In the genomic region with DNA sequence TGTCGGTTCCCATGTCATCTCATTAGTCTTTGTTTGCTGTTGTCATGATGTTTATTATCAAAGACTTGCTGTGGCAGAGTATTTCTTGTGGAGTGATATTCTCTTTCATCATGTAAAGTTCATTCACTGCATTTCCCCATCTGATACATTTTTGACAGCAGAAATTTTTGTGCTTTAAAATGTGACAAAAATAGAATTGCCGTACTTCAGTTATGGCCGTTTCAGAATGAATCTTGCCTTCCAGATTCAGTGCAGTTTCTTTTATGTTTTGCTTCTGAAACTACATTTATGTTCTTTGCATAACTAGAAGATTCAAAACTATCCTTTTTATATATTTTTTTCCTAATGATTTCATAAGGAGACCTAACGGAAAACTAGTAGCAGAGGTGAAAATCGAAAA, we compare ENCODE assay signal across 13 cellular contexts. TPM values are rescaled to one million over a fixed set of nuclear protein-coding genes. Genes with fewer than 3 reads are reported as not detected.
DNase-seq lines count a peak whose midpoint lies in the region; ATAC-seq lines count a peak whose summit lies in the region.
"Had no signal": no experiment of that assay in that cellular context is flagged by ENCODE, and none has a peak within 500 bp of the region (broad histone marks: within the 10 kb centered on the region; RNA-seq: fewer than 3 reads in every experiment).

No MANE protein-coding gene starts in this region.

- peak overlapping the region; percentile 82 for H3K27ac Mint-ChIP-seq in activated CD4-positive, alpha-beta T cell treated with anti-CD3 and anti-CD28 coated beads, Interleukin-2, amount 10 ng/mL, durations not matched to agents 7 days and 5 days
- H3K27ac Mint-ChIP-seq in naive thymus-derived CD4-positive, alpha-beta T cell: peak overlapping the region in 8 of 9 donors; percentile 62 to 99 (median 84)

- no peaks in the 10 kb centered on the region for H3K9me3 ChIP-seq in naive thymus-derived CD4-positive, alpha-beta T cell (ENCODE audit: control insufficient read depth in 2 of 3, low read length in 3 of 3)

- no peak for DNase-seq in activated CD4-positive, alpha-beta T cell treated with anti-CD3 and anti-CD28 coated beads, Interleukin-2, amount 10 ng/mL, durations not matched to agents 7 days and 5 days
- no peak for DNase-seq in activated CD4-positive, alpha-beta T cell treated with anti-CD3 and anti-CD28 coated beads for 4 hours
- DNase-seq in naive thymus-derived CD4-positive, alpha-beta T cell: no peak
- no peak for DNase-seq in caudate nucleus (lab: John Stamatoyannopoulos, UW)
- no peak for DNase-seq in hepatic stellate cell (ENCODE audit: low spot score)
- DNase-seq in NCI-H345 (lab: John Stamatoyannopoulos, UW): no peak
- DNase-seq: activated CD8-positive, alpha-beta memory T cell treated with anti-CD3 and anti-CD28 coated beads for 24 hours; left colon; NCI-H2107 had no signal

- peaks cover 53% of the 10 kb centered on the region for H3K36me3 Mint-ChIP-seq in activated CD4-positive, alpha-beta T cell treated with anti-CD3 and anti-CD28 coated beads, Interleukin-2, amount 10 ng/mL, durations not matched to agents 7 days and 5 days (ENCODE audit: low read depth)
- H3K36me3 Mint-ChIP-seq in naive thymus-derived CD4-positive, alpha-beta T cell: peaks cover 8 to 34% (median 20%) of the 10 kb centered on the region in 5 donors

- H3K4me3 Mint-ChIP-seq in activated CD4-positive, alpha-beta T cell treated with anti-CD3 and anti-CD28 coated beads, Interleukin-2, amount 10 ng/mL, durations not matched to agents 7 days and 5 days: peak overlapping the region; percentile 40
- H3K4me3 Mint-ChIP-seq in naive thymus-derived CD4-positive, alpha-beta T cell: peak overlapping the region in 9 of 10 donors; percentile 23 to 81 (median 48)

- no peaks in the 10 kb centered on the region for H3K27me3 ChIP-seq in naive thymus-derived CD4-positive, alpha-beta T cell (ENCODE audit: control insufficient read depth in 2 of 2, insufficient read depth in 2 of 2, low read length in 2 of 2)
- H3K27me3 ChIP-seq: cardiac muscle cell had no signal

- H3K36me3 ChIP-seq in naive thymus-derived CD4-positive, alpha-beta T cell (ENCODE audit: control insufficient read depth in 2 of 3, insufficient read depth in 3 of 3, low read length in 3 of 3): peaks cover 0 to 44% (median 4%) of the 10 kb centered on the region in 3 experiments

- CTCF ChIA-PET in activated CD4-positive, alpha-beta T cell treated with anti-CD3 and anti-CD28 coated beads, Interleukin-2, amount 10 ng/mL, durations not matched to agents 7 days and 5 days (lab: Charles Lee): interaction anchor here (0.8 kb wide), 1 partner anchor 65 kb away, joined by 3 read pairs; no protein-coding TSS in a partner anchor
- CTCF ChIA-PET in naive thymus-derived CD4-positive, alpha-beta T cell (lab: Charles Lee): no interaction called here

- peaks cover 24% of the 10 kb centered on the region for H3K4me1 Mint-ChIP-seq in activated CD4-positive, alpha-beta T cell treated with anti-CD3 and anti-CD28 coated beads, Interleukin-2, amount 10 ng/mL, durations not matched to agents 7 days and 5 days
- peaks cover 8 to 30% (median 13%) of the 10 kb centered on the region in 7 donors for H3K4me1 Mint-ChIP-seq in naive thymus-derived CD4-positive, alpha-beta T cell

- POLR2A ChIA-PET in activated CD4-positive, alpha-beta T cell treated with anti-CD3 and anti-CD28 coated beads, Interleukin-2, amount 10 ng/mL, durations not matched to agents 7 days and 5 days (lab: Charles Lee): no interaction called here
- POLR2A ChIA-PET in naive thymus-derived CD4-positive, alpha-beta T cell (lab: Charles Lee): no interaction called here

- peak overlapping the region; percentile 40 for H3K27ac ChIP-seq in naive thymus-derived CD4-positive, alpha-beta T cell (ENCODE audit: low read depth, low read length)
- H3K27ac ChIP-seq in caudate nucleus (ENCODE audit: low read depth, low read length): no peak overlapping the region
- H3K27ac ChIP-seq: cardiac muscle cell had no signal

- no peaks in the 10 kb centered on the region for H3K4me1 ChIP-seq in naive thymus-derived CD4-positive, alpha-beta T cell (ENCODE audit: control insufficient read depth in 2 of 2, insufficient read depth in 2 of 2, low read length in 2 of 2)

- no peaks in the 10 kb centered on the region for H3K27me3 Mint-ChIP-seq in activated CD4-positive, alpha-beta T cell treated with anti-CD3 and anti-CD28 coated beads, Interleukin-2, amount 10 ng/mL, durations not matched to agents 7 days and 5 days
- no peaks in the 10 kb centered on the region for H3K27me3 Mint-ChIP-seq in naive thymus-derived CD4-positive, alpha-beta T cell

- intact Hi-C loops in naive thymus-derived CD4-positive, alpha-beta T cell (cut with micrococcal nuclease): loop anchor here in 1 of 2 donors (2.0 kb wide), 1 partner anchor 223 kb away; a partner anchor contains a TSS

- no peak overlapping the region for H3K4me3 ChIP-seq in naive thymus-derived CD4-positive, alpha-beta T cell (ENCODE audit: low read length)
- H3K4me3 ChIP-seq: cardiac muscle cell had no signal

- H3K9me3 Mint-ChIP-seq in activated CD4-positive, alpha-beta T cell treated with anti-CD3 and anti-CD28 coated beads, Interleukin-2, amount 10 ng/mL, durations not matched to agents 7 days and 5 days: no peaks in the 10 kb centered on the region
- peaks cover 0 to 3% (median 0%) of the 10 kb centered on the region in 11 donors for H3K9me3 Mint-ChIP-seq in naive thymus-derived CD4-positive, alpha-beta T cell

- ATAC-seq in GM21529 (IDR thresholded peaks at IDR 0.05; ENCODE audit: unreplicated experiment) (peak; percentile 27), HG03439 (IDR thresholded peaks at IDR 0.05; ENCODE audit: unreplicated experiment) (peak; percentile 26)
- peak; percentile 18 for ATAC-seq in naive thymus-derived CD4-positive, alpha-beta T cell
- ATAC-seq: left colon, Right ventricle myocardium inferior had no signal

RNA-seq across cellular contexts. Expression of a gene that starts 10.0 kb away (rescaled TPM):
- 10 to 100 TPM; 33.9 to 35.8 TPM for total RNA-seq in activated CD4-positive, alpha-beta T cell treated with anti-CD3 and anti-CD28 coated beads, Interleukin-2, amount 10 ng/mL, durations not matched to agents 7 days and 5 days
- 10 to 100 TPM in 3 of 5 experiments, 1 to 10 TPM in 2; 8.6 to 41.8 (median 16.1) TPM for total RNA-seq in naive thymus-derived CD4-positive, alpha-beta T cell
- 10 to 100 TPM in 1 of 2 donors, 1 to 10 TPM in 1; 9.4 to 19.5 TPM for polyA plus RNA-seq in naive thymus-derived CD4-positive, alpha-beta T cell

RNA-seq across cellular contexts. Expression of a gene that starts 44.0 kb away (rescaled TPM):
- total RNA-seq in activated CD4-positive, alpha-beta T cell treated with anti-CD3 and anti-CD28 coated beads, Interleukin-2, amount 10 ng/mL, durations not matched to agents 7 days and 5 days: not detected
- total RNA-seq in naive thymus-derived CD4-positive, alpha-beta T cell: not detected
- under 1 TPM in 1 of 2 donors, not detected in 1; 0.12 TPM for polyA plus RNA-seq in naive thymus-derived CD4-positive, alpha-beta T cell
- total RNA-seq: Right ventricle myocardium inferior had no signal
